In genomic region chr12:127035011-127035879, GRCh38 we compare ENCODE assay signal across 18 cellular contexts.
DNase-seq lines count a peak whose midpoint lies in the region; ATAC-seq, FAIRE-seq and TF ChIP-seq lines count a peak whose summit lies in the region.
"Had no signal": no experiment of that assay in that cellular context is flagged by ENCODE, and none has a peak within 500 bp of the region (broad histone marks: within the 10 kb centered on the region; RNA-seq: fewer than 3 reads in every experiment).

No MANE protein-coding gene starts in this region.

- H3K27ac ChIP-seq in OCI-LY3 (ENCODE audit: low read length) (no peak overlapping the region), neuronal stem cell (replicated peaks; ENCODE audit: low read length) (no peak overlapping the region)

- H3K27me3 ChIP-seq in OCI-LY3 (ENCODE audit: low read depth, low read length) (no peaks in the 10 kb centered on the region), neuronal stem cell (ENCODE audit: control insufficient read depth in 3 of 3, insufficient read depth in 3 of 3, low read depth in 1 of 3, low read length in 3 of 3) (no peaks in the 10 kb centered on the region)

- H3K79me1 ChIP-seq in neuronal stem cell (ENCODE audit: low read depth, low read length), result no peaks in the 10 kb centered on the region

- no peak overlapping the region for H3K4ac ChIP-seq in neuronal stem cell (ENCODE audit: low read length)

- no peak overlapping the region for H3K14ac ChIP-seq in neuronal stem cell (ENCODE audit: low read length)

- WGBS in neuronal stem cell (ENCODE audit: extremely low coverage in 2 of 2, insufficient read length in 2 of 2, insufficient replicate concordance in 1 of 2), 2 donors, result no CpG with 5 or more reads among the region's 11 CpGs

- H3K36me3 ChIP-seq in OCI-LY3 (replicated peaks; ENCODE audit: low read depth, low read length) (peaks cover 9% of the 10 kb centered on the region), neuronal stem cell (replicated peaks in 1 of 2; ENCODE audit: control insufficient read depth in 2 of 2, insufficient read depth in 2 of 2, low read length in 2 of 2) (no peaks in the 10 kb centered on the region)

- FAIRE-seq in D721Med (lab: Jason Lieb, UNC), result no peak
- FAIRE-seq: GM12892, GM18507, HTR-8/SVneo had no signal

- H4K91ac ChIP-seq in neuronal stem cell (ENCODE audit: low read depth, low read length, poor library complexity), result no peak overlapping the region

- no peak overlapping the region for H3K4me3 ChIP-seq in OCI-LY3 (ENCODE audit: low read length)
- no peak overlapping the region for H3K4me3 ChIP-seq in neuronal stem cell (ENCODE audit: low read length in 2 of 2)

- H3K9ac ChIP-seq in OCI-LY3 (ENCODE audit: low read length) (no peak overlapping the region), neuronal stem cell (ENCODE audit: low read depth, low read length, poor library complexity) (no peak overlapping the region)
- H3K9ac ChIP-seq: SK-N-SH had no signal

- TF ChIP-seq CTCF in OCI-LY3 (IDR thresholded peaks at IDR 0.05; ENCODE audit: low read depth, low read length) (no peak), D721Med (IDR thresholded peaks at IDR 0.05; ENCODE audit: insufficient read depth, missing control alignments) (no peak)

- ATAC-seq in HG03571 (IDR thresholded peaks at IDR 0.05; ENCODE audit: unreplicated experiment), result no peak

- no peaks in the 10 kb centered on the region for H3K79me2 ChIP-seq in OCI-LY3 (ENCODE audit: low read length)

- no peak overlapping the region for H2BK12ac ChIP-seq in neuronal stem cell (ENCODE audit: low read length)

- H3K18ac ChIP-seq in neuronal stem cell (ENCODE audit: low read length), result peak overlapping the region; percentile 2

- H3K4me2 ChIP-seq in OCI-LY3 (ENCODE audit: low read length) (peak overlapping the region; percentile 12; the same call in 1 of the 2 replicates), neuronal stem cell (ENCODE audit: insufficient read depth, low read length, poor library complexity, severe bottlenecking) (no peak overlapping the region)
- H3K4me2 ChIP-seq: SK-N-SH had no signal

- H4K8ac ChIP-seq in neuronal stem cell (ENCODE audit: low read depth, low read length), result no peak overlapping the region

- DNase-seq in GM04503 (ENCODE audit: low read depth) (peak; percentile 26), neuronal stem cell (ENCODE audit: low spot score) (no peak), G401 (ENCODE audit: low spot score) (no peak), DMS153 treated with DMSO at 0.1 percent for 48 hours (lab: John Stamatoyannopoulos, UW; ENCODE audit: unreplicated experiment) (no peak), D721Med (ENCODE audit: insufficient read length, low spot score) (no peak)
- DNase-seq: ACHN; DND-41; IMR-90; NCI-H1694; NK-92 treated with Interleukin-12 subunit alpha and Interleukin-12 subunit beta, amount 100 ng/mL, for 24 hours; OCI-M1; SHP77 treated with DMSO at 0.1 percent for 48 hours; SK-N-SH had no signal

- H3K9me3 ChIP-seq in OCI-LY3 (ENCODE audit: insufficient read depth, low read length) (peaks cover 13% of the 10 kb centered on the region; the same call in 1 of the 2 replicates), neuronal stem cell (replicated peaks in 1 of 2; ENCODE audit: control insufficient read depth in 2 of 2, insufficient read depth in 1 of 2, low read depth in 1 of 2, low read length in 2 of 2) (no peaks in the 10 kb centered on the region)
- H3K9me3 ChIP-seq: SK-N-SH had no signal

- peaks cover 15% of the 10 kb centered on the region for H3K4me1 ChIP-seq in OCI-LY3 (ENCODE audit: low read length)
- H3K4me1 ChIP-seq in neuronal stem cell (ENCODE audit: control insufficient read depth in 2 of 2, insufficient read depth in 1 of 2, low read depth in 1 of 2, low read length in 2 of 2), result no peaks in the 10 kb centered on the region

- in situ Hi-C loops in G401 (cut with HindIII; ENCODE audit: low sequenced_read_pairs), result no loop called here

- no peak overlapping the region for H2BK15ac ChIP-seq in neuronal stem cell (ENCODE audit: low read length)

- no peak overlapping the region for H2AFZ ChIP-seq in OCI-LY3 (ENCODE audit: low read depth, low read length)
- H2AFZ ChIP-seq in neuronal stem cell (ENCODE audit: low read length), result no peak overlapping the region

- no peak overlapping the region for H2BK120ac ChIP-seq in neuronal stem cell (ENCODE audit: low read depth, low read length)

- H2BK5ac ChIP-seq in neuronal stem cell (ENCODE audit: low read length), result no peak overlapping the region

- no peaks in the 10 kb centered on the region for H4K20me1 ChIP-seq in OCI-LY3 (ENCODE audit: insufficient read depth, low read length)

- no peak overlapping the region for H2AK5ac ChIP-seq in neuronal stem cell (ENCODE audit: low read depth, low read length)

- no peak overlapping the region for H3K23ac ChIP-seq in neuronal stem cell (ENCODE audit: low read depth, low read length, poor library complexity)
